In the genomic region with DNA sequence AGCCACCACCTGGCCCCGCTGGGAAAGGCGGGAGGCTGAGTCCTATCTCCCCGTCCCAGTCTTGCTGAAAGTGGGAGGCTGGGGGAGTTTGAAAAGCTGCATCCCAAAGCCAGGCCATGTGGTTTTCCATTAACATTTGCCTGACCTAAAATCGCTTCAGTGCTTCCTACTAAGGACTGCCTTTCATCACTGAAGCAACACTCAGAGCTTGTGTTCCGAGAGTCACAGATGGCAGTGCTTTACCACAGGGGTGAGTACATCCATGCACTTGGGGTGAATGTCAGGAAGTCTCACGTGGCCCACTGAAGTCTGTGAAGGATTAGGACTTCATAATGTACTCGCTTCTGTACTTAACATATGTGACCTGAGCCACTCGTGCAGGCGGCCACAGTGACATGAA, we compare ENCODE assay signal across 21 cellular contexts.
"Had no signal": no experiment of that assay in that cellular context is flagged by ENCODE, and none has a peak within 500 bp of the region (broad histone marks: within the 10 kb centered on the region; RNA-seq: fewer than 3 reads in every experiment).

No MANE protein-coding gene starts in this region.

- H3K27ac Mint-ChIP-seq: activated CD4-positive, alpha-beta T cell treated with anti-CD3 and anti-CD28 coated beads, Interleukin-2, amount 10 ng/mL, durations not matched to agents 7 days and 5 days; activated naive CD8-positive, alpha-beta T cell; activated T-cell treated with anti-CD3 and anti-CD28 coated beads, Interleukin-2, amount 50 U/mL, for 72 hours; immature natural killer cell; mesothelial cell of epicardium had no signal

- H3K36me3 Mint-ChIP-seq: activated naive CD8-positive, alpha-beta T cell; immature natural killer cell had no signal

- DNase-seq: activated CD4-positive, alpha-beta T cell treated with anti-CD3 and anti-CD28 coated beads, Interleukin-2, amount 10 ng/mL, durations not matched to agents 7 days and 5 days; activated CD4-positive, CD25-positive, alpha-beta regulatory T cell; activated CD8-positive, alpha-beta memory T cell treated with anti-CD3 and anti-CD28 coated beads, Interleukin-2, amount 50 U/mL, for 48 hours; activated gamma-delta T cell treated with Interleukin-2 at 50 U/mL for 16 hours; activated T-cell treated with anti-CD3 and anti-CD28 coated beads, Interleukin-2, amount 50 U/mL, for 72 hours; amniotic stem cell; body of pancreas; cortex of kidney; effector CD8-positive, alpha-beta T cell; foreskin melanocyte; immature natural killer cell; left colon; small intestine; stimulated activated naive CD8-positive, alpha-beta T cell treated with anti-CD3 and anti-CD28 coated beads, Interleukin-15, Interleukin-2, amounts not matched to agents 100 U/mL and 50 U/mL, for 24 hours; upper lobe of right lung had no signal

- H3K4me1 ChIP-seq: body of pancreas had no signal

- H3K4me3 Mint-ChIP-seq: activated CD4-positive, alpha-beta T cell treated with anti-CD3 and anti-CD28 coated beads, Interleukin-2, amount 10 ng/mL, durations not matched to agents 7 days and 5 days; activated naive CD8-positive, alpha-beta T cell; activated T-cell treated with anti-CD3 and anti-CD28 coated beads, Interleukin-2, amount 50 U/mL, for 72 hours; central memory CD8-positive, alpha-beta T cell; immature natural killer cell; mesothelial cell of epicardium had no signal

- H3K36me3 ChIP-seq: right atrium auricular region, suprapubic skin, upper lobe of right lung had no signal

- H3K4me1 Mint-ChIP-seq: activated CD4-positive, alpha-beta T cell treated with anti-CD3 and anti-CD28 coated beads, Interleukin-2, amount 10 ng/mL, durations not matched to agents 7 days and 5 days; central memory CD8-positive, alpha-beta T cell; immature natural killer cell had no signal

- H3K27ac ChIP-seq: body of pancreas, right atrium auricular region, suprapubic skin, upper lobe of right lung had no signal

- H3K27me3 ChIP-seq: body of pancreas, right atrium auricular region, suprapubic skin, upper lobe of right lung had no signal

- ATAC-seq: activated T-cell treated with anti-CD3 and anti-CD28 coated beads, Interleukin-2, amount 50 U/mL, for 72 hours; body of pancreas; left colon had no signal

- H3K4me3 ChIP-seq: body of pancreas, lung, right atrium auricular region, suprapubic skin, upper lobe of right lung had no signal

- H3K27me3 Mint-ChIP-seq: central memory CD8-positive, alpha-beta T cell had no signal

- H3K9me3 ChIP-seq: body of pancreas, right atrium auricular region, suprapubic skin, upper lobe of right lung had no signal

- H3K9me3 Mint-ChIP-seq: activated CD4-positive, alpha-beta T cell treated with anti-CD3 and anti-CD28 coated beads, Interleukin-2, amount 10 ng/mL, durations not matched to agents 7 days and 5 days; mesothelial cell of epicardium had no signal
